ENCODE assay signal across 10 cellular contexts in the genomic region with DNA sequence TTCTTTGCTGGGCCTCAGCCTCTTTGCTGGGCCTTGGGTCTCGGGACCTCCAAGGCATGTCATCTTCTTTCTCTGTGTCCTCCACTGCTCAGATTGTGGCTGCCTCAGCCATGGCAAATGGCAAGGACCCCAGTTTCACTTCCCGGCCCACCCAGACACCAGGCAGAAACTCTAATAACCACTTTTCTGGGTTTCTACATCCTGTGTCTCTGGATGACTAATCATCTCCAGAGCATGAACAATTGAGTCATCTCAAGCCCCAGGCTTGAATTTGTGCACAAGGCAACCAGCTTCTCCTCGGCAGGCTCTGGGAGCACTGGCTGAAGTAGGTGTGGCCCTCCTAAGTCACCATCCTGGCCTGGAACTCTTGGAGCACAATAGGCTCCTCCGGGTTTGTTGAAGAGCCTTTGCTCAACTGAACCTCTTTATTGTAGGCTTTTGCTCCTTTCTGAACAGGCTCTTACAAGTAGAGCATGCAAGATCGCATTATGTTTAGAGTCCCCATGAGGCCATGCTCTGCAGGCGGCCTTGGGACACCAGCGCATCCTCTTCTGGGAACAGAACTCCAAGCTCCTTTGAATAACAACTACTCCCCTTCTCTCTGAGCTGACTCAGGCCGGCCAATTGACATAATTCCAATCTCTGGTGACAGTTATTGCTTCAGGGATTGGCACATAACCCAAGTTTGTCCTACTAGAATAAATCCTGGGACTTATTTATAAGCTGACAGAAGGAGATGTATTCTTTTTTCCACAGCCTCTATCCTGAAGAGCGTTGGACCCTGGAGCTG.
DNase-seq lines count a peak whose midpoint lies in the region; ATAC-seq and TF ChIP-seq lines count a peak whose summit lies in the region.
"Had no signal": no experiment of that assay in that cellular context is flagged by ENCODE, and none has a peak within 500 bp of the region (broad histone marks: within the 10 kb centered on the region; RNA-seq: fewer than 3 reads in every experiment).

No MANE protein-coding gene starts in this region.

- H3K36me3 ChIP-seq in right atrium auricular region: no peaks in the 10 kb centered on the region
- H3K36me3 ChIP-seq: SJSA1, thoracic aorta had no signal

- peak; percentile 24 for DNase-seq in AG10803 (ENCODE audit: low read depth)
- peak; percentile 7 for DNase-seq in astrocyte of the hippocampus (ENCODE audit: low read depth, low spot score)
- DNase-seq in SHP77 (lab: John Stamatoyannopoulos, UW): no peak
- no peak for DNase-seq in COLO668 (lab: John Stamatoyannopoulos, UW; ENCODE audit: unreplicated experiment)
- no peak for DNase-seq in right atrium auricular region (ENCODE audit: low spot score)

- H3K4me3 ChIP-seq in AG10803 (ENCODE audit: low read length): no peak overlapping the region
- H3K4me3 ChIP-seq in right atrium auricular region: no peak overlapping the region
- H3K4me3 ChIP-seq: SJSA1, thoracic aorta had no signal

- no peaks in the 10 kb centered on the region for H3K4me1 ChIP-seq in right atrium auricular region
- H3K4me1 ChIP-seq: SJSA1 had no signal

- TF ChIP-seq CTCF in AG10803 (conservative IDR thresholded peaks at IDR 0.05; ENCODE audit: low read length) (no peak), right atrium auricular region (IDR thresholded peaks at IDR 0.05) (no peak)

- peak; percentile 48 for ATAC-seq in GM19324 (IDR thresholded peaks at IDR 0.05; ENCODE audit: low FRiP score, unreplicated experiment)
- ATAC-seq in HG03095 (IDR thresholded peaks at IDR 0.05; ENCODE audit: unreplicated experiment): peak; percentile 89
- ATAC-seq in HG03439 (IDR thresholded peaks at IDR 0.05; ENCODE audit: unreplicated experiment): no peak

- no peak overlapping the region for H3K27ac ChIP-seq in right atrium auricular region
- H3K27ac ChIP-seq: SJSA1, thoracic aorta had no signal

- no peaks in the 10 kb centered on the region for H3K9me3 ChIP-seq in right atrium auricular region
- H3K9me3 ChIP-seq: thoracic aorta had no signal

- no peaks in the 10 kb centered on the region for H3K27me3 ChIP-seq in right atrium auricular region
- H3K27me3 ChIP-seq: SJSA1 had no signal

Comparison
In these comparisons a context has a peak if more than half of its experiments do, and no peak if none do; other contexts are left out.
1. DNase-seq: peak in AG10803 (single experiment) and astrocyte of the hippocampus (single experiment); none in SHP77 (0 of 2), COLO668 (single experiment) and right atrium auricular region (single experiment).